ENCODE assay signal across 12 cellular contexts in the genomic region with DNA sequence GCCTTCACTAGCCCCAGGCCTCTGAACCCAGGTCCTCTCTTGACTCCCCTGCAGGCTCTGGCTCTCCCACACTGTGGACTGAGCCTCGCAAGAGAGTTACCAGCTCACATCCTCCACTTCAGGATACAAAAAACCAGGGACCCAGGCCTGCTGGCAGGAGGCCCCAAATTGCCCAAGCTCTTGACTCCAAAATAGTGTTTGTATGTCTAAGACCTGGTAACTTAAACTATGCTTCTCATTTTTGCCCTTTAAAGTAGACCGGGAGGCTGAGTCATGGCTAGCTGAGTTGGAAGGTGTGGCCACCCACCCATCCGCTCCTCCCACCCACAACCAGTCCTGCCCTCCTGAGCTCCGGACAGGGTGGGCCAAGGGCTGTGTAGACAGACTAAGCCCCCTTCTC.
DNase-seq lines count a peak whose midpoint lies in the region; ATAC-seq and TF ChIP-seq lines count a peak whose summit lies in the region.
"Had no signal": no experiment of that assay in that cellular context is flagged by ENCODE, and none has a peak within 500 bp of the region (broad histone marks: within the 10 kb centered on the region; RNA-seq: fewer than 3 reads in every experiment).

No MANE protein-coding gene starts in this region.

- ATAC-seq in esophagus mucosa (peak; percentile 73), HG02623 (IDR thresholded peaks at IDR 0.05; ENCODE audit: unreplicated experiment) (no peak)

- peaks cover 6% of the 10 kb centered on the region; the same call in 1 of the 2 replicates for H3F3A ChIP-seq in GM23248 (ENCODE audit: insufficient read depth)

- WGBS in GM23248 (ENCODE audit: low coverage in 1 of 2, low lambda C conversion rate in 2 of 2, missing lambda C conversion rate in 2 of 2), 2 experiments, result 36 to 48% methylated on average over 4 of the region's 4 CpGs

- H3K27ac ChIP-seq in GM23248 (peak overlapping the region; percentile 68), dorsolateral prefrontal cortex (no peak overlapping the region)

- in situ Hi-C loops in GM23248 (cut with MboI), result no loop called here

- H4K20me1 ChIP-seq in GM23248 (ENCODE audit: insufficient read depth), result no peaks in the 10 kb centered on the region

- H3K9me3 ChIP-seq in GM23248 (ENCODE audit: low read depth), result no peaks in the 10 kb centered on the region
- no peaks in the 10 kb centered on the region for H3K9me3 ChIP-seq in skeletal muscle satellite cell (replicated peaks; ENCODE audit: low read length)

- H3K4me1 ChIP-seq in GM23248 (ENCODE audit: insufficient read depth), result peaks cover 20% of the 10 kb centered on the region
- H3K4me1 ChIP-seq in skeletal muscle satellite cell (ENCODE audit: control insufficient read depth, insufficient read depth, low read length), result peaks cover 27% of the 10 kb centered on the region

- H3K4me2 ChIP-seq in GM23248 (ENCODE audit: unreplicated experiment), result no peak overlapping the region
- H3K4me2 ChIP-seq in skeletal muscle satellite cell (ENCODE audit: low read length), result peak overlapping the region; percentile 11

- peak; percentile 89 for DNase-seq in GM23248
- peak; percentile 75 for DNase-seq in RPMI7951 (ENCODE audit: low read depth)
- no peak for DNase-seq in dorsolateral prefrontal cortex
- DNase-seq in SW 1271 (lab: John Stamatoyannopoulos, UW), result no peak
- DNase-seq: activated CD4-positive, alpha-beta T cell treated with anti-CD3 and anti-CD28 coated beads, Interleukin-2, amount 50 U/mL, for 48 hours; NCI-H1105; NCI-H510A; small intestine; T-helper 2 cell had no signal

- H3K9me2 ChIP-seq in GM23248 (ENCODE audit: insufficient read depth), result no peaks in the 10 kb centered on the region

- TF ChIP-seq CTCF in dorsolateral prefrontal cortex (IDR thresholded peaks at IDR 0.05 in 54 of 56, conservative IDR thresholded peaks at IDR 0.05 in 2 of 56; ENCODE audit: low read depth in 1 of 56, partially characterized antibody in 56 of 56), result no peak

- H3K36me3 ChIP-seq in GM23248 (ENCODE audit: low read depth) (no peaks in the 10 kb centered on the region), skeletal muscle satellite cell (ENCODE audit: insufficient read depth, low read length) (no peaks in the 10 kb centered on the region)

- intact Hi-C loops in dorsolateral prefrontal cortex (cut with DNase I), result no loop called here

- H3K27me3 ChIP-seq in GM23248 (replicated peaks; ENCODE audit: insufficient read depth), result no peaks in the 10 kb centered on the region
- no peaks in the 10 kb centered on the region for H3K27me3 ChIP-seq in skeletal muscle satellite cell (ENCODE audit: control insufficient read depth, insufficient read depth, low read length)
- H3K27me3 ChIP-seq in dorsolateral prefrontal cortex, result no peaks in the 10 kb centered on the region

- no peaks in the 10 kb centered on the region for H3K79me2 ChIP-seq in GM23248 (ENCODE audit: insufficient read depth)

- peak overlapping the region; percentile 18; the same call in 1 of the 2 replicates for H3K9ac ChIP-seq in GM23248
- H3K9ac ChIP-seq in skeletal muscle satellite cell (ENCODE audit: low read depth, low read length), result no peak overlapping the region

- H3K4me3 ChIP-seq in GM23248 (no peak overlapping the region), skeletal muscle satellite cell (ENCODE audit: low read length) (no peak overlapping the region), dorsolateral prefrontal cortex (no peak overlapping the region)

- peak overlapping the region; percentile 49; the same call in 1 of the 2 replicates for H2AFZ ChIP-seq in GM23248

Comparison
In these comparisons a context has a peak if more than half of its experiments do, and no peak if none do; other contexts are left out.
1. DNase-seq: peak in GM23248 (single experiment) and RPMI7951 (single experiment); none in dorsolateral prefrontal cortex (0 of 10) and SW 1271 (0 of 2).